8 cellular contexts compared by ENCODE assay signal in genomic region chr12:115916910-115917668, GRCh38.
A peak's percentile ranks its signal among the peaks of the same experiment; 100 is the strongest.
DNase-seq lines count a peak whose midpoint lies in the region; ATAC-seq and TF ChIP-seq lines count a peak whose summit lies in the region.

No MANE protein-coding gene starts in this region.

- no peak overlapping the region for H3K4me3 ChIP-seq in Jurkat, Clone E6-1 (ENCODE audit: low read length)
- H3K4me3 ChIP-seq in astrocyte of the spinal cord (ENCODE audit: low read depth, low read length) (no peak overlapping the region), iPS-18c (ENCODE audit: insufficient read depth, low read depth, low read length) (peak overlapping the region; percentile 21; the same call in 1 of the 2 replicates)

- in situ Hi-C loops in astrocyte of the spinal cord (cut with HindIII; ENCODE audit: low sequenced_read_pairs): no loop called here

- peak; percentile 89 for TF ChIP-seq CTCF in astrocyte of the spinal cord (IDR thresholded peaks at IDR 0.05; ENCODE audit: low read depth, low read length)

- DNase-seq in AG08395 (ENCODE audit: low spot score): peak; percentile 61
- peak; percentile 19 for DNase-seq in Jurkat, Clone E6-1 (ENCODE audit: low read depth, low spot score)
- peak; percentile 19 for DNase-seq in T-helper 22 cell (ENCODE audit: low read depth)
- DNase-seq in astrocyte of the spinal cord (ENCODE audit: low read depth, low spot score): peak; percentile 1
- DNase-seq in stimulated activated CD4-positive, alpha-beta T cell treated with anti-CD3 and anti-CD28 coated beads, Interleukin-12 subunit alpha, Interleukin-12 subunit beta, amount 100 ng/mL, for 4 hours: peak; percentile 76
- DNase-seq in OCI-M2 (lab: John Stamatoyannopoulos, UW; ENCODE audit: unreplicated experiment): no peak

- H3K9me3 ChIP-seq in iPS-18c (ENCODE audit: control insufficient read depth, insufficient read depth, low read length): peaks cover 3% of the 10 kb centered on the region

- peak; percentile 71 for ATAC-seq in GM18907 (IDR thresholded peaks at IDR 0.05; ENCODE audit: unreplicated experiment)
